Comparison of ENCODE assay signal across 22 cellular contexts in the genomic region with DNA sequence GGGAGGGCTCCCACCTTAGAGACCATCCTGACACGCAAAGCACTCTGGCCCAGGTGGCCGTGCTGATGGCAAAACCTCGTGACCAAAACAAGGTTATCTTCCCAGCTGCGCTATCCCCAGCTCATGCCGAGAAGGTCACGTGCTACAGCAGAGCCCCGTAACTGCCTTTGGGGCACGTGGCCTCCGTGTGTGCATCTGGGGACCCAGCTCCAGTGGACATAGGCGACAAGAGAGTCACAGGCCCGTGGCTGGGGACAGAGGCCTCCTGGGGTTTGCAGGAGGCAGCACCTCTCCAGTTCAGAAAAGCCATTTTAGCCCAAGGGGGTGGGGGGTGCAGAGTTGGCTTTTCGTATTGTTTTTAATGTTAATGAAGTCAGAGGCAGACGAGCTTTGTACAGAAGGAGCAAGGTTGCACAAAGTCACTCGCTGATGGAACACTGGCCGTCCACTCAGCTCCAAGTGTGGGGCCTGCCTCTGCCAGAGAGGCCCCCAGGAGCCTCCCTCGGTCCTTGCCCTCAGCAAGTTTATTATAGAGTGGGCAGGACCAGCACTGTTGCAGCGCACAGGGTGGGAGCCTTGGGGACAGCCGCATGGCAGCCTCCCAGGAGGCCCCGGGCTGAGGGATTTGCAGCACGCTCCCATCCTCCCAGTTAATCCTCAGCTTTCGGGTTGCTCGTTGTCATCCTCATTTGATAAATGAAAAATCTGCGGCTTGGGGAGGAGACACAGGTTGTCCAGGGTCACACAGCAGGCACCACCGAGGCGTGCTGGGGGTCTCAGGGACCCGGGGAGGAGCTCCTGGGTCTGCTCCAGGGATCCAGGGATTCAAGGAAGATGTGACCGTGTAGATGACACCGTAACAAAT. TPM values are rescaled to one million over a fixed set of nuclear protein-coding genes. Genes with fewer than 3 reads are reported as not detected.
"Had no signal": no experiment of that assay in that cellular context is flagged by ENCODE, and none has a peak within 500 bp of the region (broad histone marks: within the 10 kb centered on the region; RNA-seq: fewer than 3 reads in every experiment).

No MANE protein-coding gene starts in this region.

- H3K4me3 ChIP-seq: adrenal gland, cardiac muscle cell, esophagus squamous epithelium, hepatocyte, psoas muscle, smooth muscle cell, stomach, vagina had no signal

- ATAC-seq: activated naive CD4-positive, alpha-beta T cell treated with anti-CD3 and anti-CD28 coated beads, Interleukin-2, amount 50 U/mL, for 72 hours; effector memory CD8-positive, alpha-beta T cell; left cardiac atrium; psoas muscle; sciatic nerve; stimulated activated effector memory CD8-positive, alpha-beta T cell treated with anti-CD3 and anti-CD28 coated beads, Interleukin-12 subunit alpha, Interleukin-12 subunit beta, amount 100 ng/mL, for 72 hours had no signal

- H3K4me1 ChIP-seq: psoas muscle had no signal

- DNase-seq: activated CD4-positive, alpha-beta T cell treated with anti-CD3 and anti-CD28 coated beads for 1 hour; activated CD4-positive, alpha-beta T cell treated with anti-CD3 and anti-CD28 coated beads, Interleukin-2, amount 50 U/mL, for 4 hours; activated gamma-delta T cell treated with Interleukin-2 at 50 U/mL for 16 hours; activated T-cell treated with anti-CD3 and anti-CD28 coated beads for 4 hours; adrenal gland; effector memory CD8-positive, alpha-beta T cell; esophagus squamous epithelium; midbrain; stimulated activated CD4-positive, alpha-beta T cell treated with anti-CD3 and anti-CD28 coated beads, Interleukin-4, amount 100 ng/mL, for 24 hours; stomach; trophoblast cell had no signal

- H3K9me3 ChIP-seq: adrenal gland, esophagus squamous epithelium, psoas muscle, stomach, vagina had no signal

- H3K27me3 ChIP-seq: adrenal gland, cardiac muscle cell, hepatocyte, vagina had no signal

- H3K36me3 ChIP-seq: adrenal gland, cardiac muscle cell, esophagus squamous epithelium, stomach, vagina had no signal

- H3K27ac ChIP-seq: cardiac muscle cell, esophagus squamous epithelium, hepatocyte, psoas muscle, stomach, vagina, VCaP had no signal

RNA-seq across cellular contexts. Expression of gene PDE9A, which starts 8.0 kb away (rescaled TPM):
- total RNA-seq: myocyte had no signal
